In the genomic region with DNA sequence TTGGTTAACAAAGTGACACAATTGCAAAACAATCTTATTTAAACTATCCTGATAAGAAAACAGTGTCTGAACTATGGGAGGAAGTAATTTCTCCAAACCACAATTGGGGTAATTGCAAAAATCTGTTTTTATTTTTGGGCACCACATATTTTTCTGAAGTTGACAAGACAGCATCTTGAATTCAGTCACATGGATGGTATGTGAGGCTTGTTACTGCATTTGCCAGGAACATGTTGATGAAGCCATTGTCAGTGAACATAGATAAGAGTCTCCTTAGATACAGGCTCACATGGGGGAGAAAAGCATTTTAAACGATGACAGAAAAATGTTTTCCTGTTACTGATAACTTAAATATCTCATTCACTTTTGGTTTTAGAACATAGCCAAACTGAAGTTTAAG, we compare ENCODE assay signal across 1 cellular context.
TF ChIP-seq lines count a peak whose summit lies in the region.

No MANE protein-coding gene starts in this region.

TF ChIP-seq in IMR-90, 13 proteins besides CTCF, POLR2A, EP300 and RAD21:
- TF ChIP-seq MAFK (IDR thresholded peaks at IDR 0.05; ENCODE audit: low read depth, low read length), result no peak
- TF ChIP-seq ELK1 (IDR thresholded peaks at IDR 0.05; ENCODE audit: borderline replicate concordance, low read depth, low read length), result no peak
- no peak for TF ChIP-seq SMC3 (IDR thresholded peaks at IDR 0.05; ENCODE audit: low read depth, low read length)
- TF ChIP-seq RFX5 (IDR thresholded peaks at IDR 0.05; ENCODE audit: low read depth, low read length), result no peak
- no peak for TF ChIP-seq RCOR1 (IDR thresholded peaks at IDR 0.05; ENCODE audit: insufficient replicate concordance, low read length)
- no peak for TF ChIP-seq CHD1 (IDR thresholded peaks at IDR 0.05; ENCODE audit: low read depth, low read length)
- no peak for TF ChIP-seq FOS (IDR thresholded peaks at IDR 0.05; ENCODE audit: low read depth, low read length)
- TF ChIP-seq MXI1 (IDR thresholded peaks at IDR 0.05; ENCODE audit: borderline replicate concordance, low read depth, low read length), result no peak
- TF ChIP-seq MAZ (IDR thresholded peaks at IDR 0.05; ENCODE audit: borderline replicate concordance, low read depth, low read length), result no peak
